Comparison of ENCODE assay signal across 19 cellular contexts in the genomic region with DNA sequence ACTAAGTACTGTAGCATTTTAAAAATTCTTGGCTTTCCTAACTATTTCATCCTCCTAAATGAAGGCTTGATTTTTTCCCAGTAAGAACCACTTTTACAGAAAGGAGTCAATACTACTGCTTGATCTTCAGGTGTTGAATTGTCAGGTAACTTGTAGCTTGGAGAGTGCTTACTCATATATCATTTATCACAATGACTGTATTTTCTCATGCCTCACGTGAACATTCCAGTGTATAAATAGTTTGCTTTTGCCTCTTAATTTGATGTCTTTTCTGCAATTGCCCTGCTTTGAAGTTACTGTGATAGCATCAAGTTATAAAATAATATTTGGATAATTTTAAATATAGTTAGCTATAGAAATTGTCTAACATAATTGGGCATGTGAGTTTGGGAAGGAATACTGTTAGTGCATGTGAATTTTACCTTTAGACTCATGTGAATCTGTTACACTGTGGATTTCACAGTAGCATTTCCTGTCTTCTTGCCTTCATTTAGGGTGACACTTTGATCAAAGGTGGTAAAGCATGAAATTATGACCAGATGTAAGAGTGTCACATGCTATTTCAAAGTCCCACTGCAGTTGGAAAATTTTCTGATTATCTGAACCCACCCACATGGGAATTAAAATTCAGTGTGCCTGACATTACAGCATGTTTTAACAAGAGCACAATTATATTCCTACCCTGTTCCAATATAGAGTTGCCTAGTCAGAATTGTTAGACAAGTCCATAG.
"Had no signal": no experiment of that assay in that cellular context is flagged by ENCODE, and none has a peak within 500 bp of the region (broad histone marks: within the 10 kb centered on the region; RNA-seq: fewer than 3 reads in every experiment).

No MANE protein-coding gene starts in this region.

- DNase-seq: dermis blood vessel endothelial cell; esophagus squamous epithelium; foreskin fibroblast; glutamatergic neuron; islet precursor cell; mammary epithelial cell; mucosa of descending colon; naive thymus-derived CD8-positive, alpha-beta T cell; posterior cingulate gyrus; sigmoid colon; stimulated activated CD4-positive, alpha-beta T cell treated with anti-CD3 and anti-CD28 coated beads, Interleukin-12 subunit alpha, Interleukin-12 subunit beta, amount 100 ng/mL, for 4 hours; stimulated activated naive CD4-positive, alpha-beta T cell treated with Interleukin-2 at 50 U/mL for 16 hours; thyroid gland had no signal

- H3K9me3 ChIP-seq: esophagus squamous epithelium, gastroesophageal sphincter, right atrium auricular region, suprapubic skin, thyroid gland had no signal

- H3K4me3 ChIP-seq: esophagus squamous epithelium, gastroesophageal sphincter, mucosa of descending colon, right atrium auricular region, sigmoid colon, skin epidermis, suprapubic skin, thyroid gland had no signal

- H3K36me3 ChIP-seq: esophagus squamous epithelium, gastroesophageal sphincter, right atrium auricular region, sigmoid colon, suprapubic skin, thyroid gland had no signal

- FAIRE-seq: urothelium cell line had no signal

- ATAC-seq: gastroesophageal sphincter; left lobe of liver; mucosa of descending colon; naive thymus-derived CD8-positive, alpha-beta T cell had no signal

- H3K4me1 ChIP-seq: esophagus squamous epithelium, gastroesophageal sphincter, right atrium auricular region, sigmoid colon, suprapubic skin, thyroid gland had no signal

- H3K27ac ChIP-seq: esophagus squamous epithelium, gastroesophageal sphincter, right atrium auricular region, sigmoid colon, skin epidermis, suprapubic skin, thyroid gland had no signal

- H3K27me3 ChIP-seq: esophagus squamous epithelium, gastroesophageal sphincter, right atrium auricular region, sigmoid colon, suprapubic skin, thyroid gland had no signal
